ENCODE assay signal across 8 cellular contexts in genomic region chr15:88255496-88256171, GRCh38. TPM values are rescaled to one million over a fixed set of nuclear protein-coding genes. Genes with fewer than 3 reads are reported as not detected.
A peak's percentile ranks its signal among the peaks of the same experiment; 100 is the strongest.
DNase-seq lines count a peak whose midpoint lies in the region; ATAC-seq and TF ChIP-seq lines count a peak whose summit lies in the region.

No MANE protein-coding gene starts in this region.

- H3K27me3 ChIP-seq in right lobe of liver (peaks cover 0 to 17% of the 10 kb centered on the region in 2 donors), upper lobe of right lung (peaks cover 48% of the 10 kb centered on the region)

- no peaks in the 10 kb centered on the region for H3K36me3 ChIP-seq in right lobe of liver
- H3K36me3 ChIP-seq in upper lobe of right lung, result no peaks in the 10 kb centered on the region

- H3K27ac ChIP-seq in right lobe of liver (no peak overlapping the region), upper lobe of right lung (peak overlapping the region; percentile 6)

- intact Hi-C loops in right lobe of liver (cut with DNase I) (no loop called here), upper lobe of right lung (cut with DNase I) (no loop called here)

- H3K9me3 ChIP-seq in right lobe of liver, result no peaks in the 10 kb centered on the region
- H3K9me3 ChIP-seq in upper lobe of right lung, result no peaks in the 10 kb centered on the region

- peaks cover 0 to 9% (median 0%) of the 10 kb centered on the region in 4 donors for H3K4me1 ChIP-seq in right lobe of liver
- H3K4me1 ChIP-seq in upper lobe of right lung, result peaks cover 8% of the 10 kb centered on the region

- no peak for TF ChIP-seq POLR2A in right lobe of liver (IDR thresholded peaks at IDR 0.05)

- no peak overlapping the region for H3K4me3 ChIP-seq in right lobe of liver
- peak overlapping the region; percentile 39 for H3K4me3 ChIP-seq in upper lobe of right lung

- 2% methylated on average over 29 of the region's 54 CpGs for WGBS in right lobe of liver (ENCODE audit: insufficient coverage, low coverage, low lambda C conversion rate, missing lambda C conversion rate)

- DNase-seq in stimulated activated CD4-positive, alpha-beta T cell treated with anti-CD3 and anti-CD28 coated beads, Interleukin-15, amount 100 ng/mL, for 24 hours, result peak; percentile 16
- no peak for DNase-seq in stimulated activated CD4-positive, alpha-beta T cell treated with anti-CD3 and anti-CD28 coated beads, Interleukin-12 subunit alpha, Interleukin-12 subunit beta, amount 100 ng/mL, for 4 hours
- DNase-seq in cerebellum (ENCODE audit: low spot score), result peak; percentile 65
- peak in 1 of 3 donors; percentile 37 for DNase-seq in right lobe of liver
- DNase-seq in upper lobe of right lung, result peak; percentile 70
- DNase-seq in DMS114 treated with DMSO at 0.1 percent for 48 hours (lab: John Stamatoyannopoulos, UW; ENCODE audit: unreplicated experiment), result no peak

- TF ChIP-seq CTCF in right lobe of liver (IDR thresholded peaks at IDR 0.05) (no peak), upper lobe of right lung (IDR thresholded peaks at IDR 0.05) (no peak)

- ATAC-seq in right lobe of liver (peak in 3 of 4 donors; percentile 28 to 67 (median 58)), upper lobe of right lung (peak; percentile 55), GM18907 (IDR thresholded peaks at IDR 0.05; ENCODE audit: unreplicated experiment) (no peak), HG03139 (IDR thresholded peaks at IDR 0.05; ENCODE audit: unreplicated experiment) (no peak)

RNA-seq across cellular contexts. Expression of gene NTRK3, which starts 0.9 kb away (rescaled TPM):
- total RNA-seq in cerebellum (91.4 TPM), right lobe of liver (under 1 TPM; 0.35 to 0.75 (median 0.46) TPM), upper lobe of right lung (2.8 TPM)

Comparison
In these comparisons a context has a peak if more than half of its experiments do, and no peak if none do; other contexts are left out.
1. DNase-seq: peak in stimulated activated CD4-positive, alpha-beta T cell treated with anti-CD3 and anti-CD28 coated beads, Interleukin-15, amount 100 ng/mL, for 24 hours (single experiment), cerebellum (single experiment) and upper lobe of right lung (single experiment); none in stimulated activated CD4-positive, alpha-beta T cell treated with anti-CD3 and anti-CD28 coated beads, Interleukin-12 subunit alpha, Interleukin-12 subunit beta, amount 100 ng/mL, for 4 hours (single experiment) and DMS114 treated with DMSO at 0.1 percent for 48 hours (single experiment).
2. ATAC-seq: peak in right lobe of liver (3 of 4) and upper lobe of right lung (single experiment); none in GM18907 (single experiment) and HG03139 (single experiment).
3. RNA of gene NTRK3, which starts 0.9 kb away (total RNA-seq): 91.4 TPM in cerebellum (single experiment); 2.8 TPM in upper lobe of right lung (single experiment) and 0.35 to 0.75 TPM in right lobe of liver; every median in the first group is over 10 times any median in the second.